Comparison of ENCODE assay signal across 8 cellular contexts in the genomic region with DNA sequence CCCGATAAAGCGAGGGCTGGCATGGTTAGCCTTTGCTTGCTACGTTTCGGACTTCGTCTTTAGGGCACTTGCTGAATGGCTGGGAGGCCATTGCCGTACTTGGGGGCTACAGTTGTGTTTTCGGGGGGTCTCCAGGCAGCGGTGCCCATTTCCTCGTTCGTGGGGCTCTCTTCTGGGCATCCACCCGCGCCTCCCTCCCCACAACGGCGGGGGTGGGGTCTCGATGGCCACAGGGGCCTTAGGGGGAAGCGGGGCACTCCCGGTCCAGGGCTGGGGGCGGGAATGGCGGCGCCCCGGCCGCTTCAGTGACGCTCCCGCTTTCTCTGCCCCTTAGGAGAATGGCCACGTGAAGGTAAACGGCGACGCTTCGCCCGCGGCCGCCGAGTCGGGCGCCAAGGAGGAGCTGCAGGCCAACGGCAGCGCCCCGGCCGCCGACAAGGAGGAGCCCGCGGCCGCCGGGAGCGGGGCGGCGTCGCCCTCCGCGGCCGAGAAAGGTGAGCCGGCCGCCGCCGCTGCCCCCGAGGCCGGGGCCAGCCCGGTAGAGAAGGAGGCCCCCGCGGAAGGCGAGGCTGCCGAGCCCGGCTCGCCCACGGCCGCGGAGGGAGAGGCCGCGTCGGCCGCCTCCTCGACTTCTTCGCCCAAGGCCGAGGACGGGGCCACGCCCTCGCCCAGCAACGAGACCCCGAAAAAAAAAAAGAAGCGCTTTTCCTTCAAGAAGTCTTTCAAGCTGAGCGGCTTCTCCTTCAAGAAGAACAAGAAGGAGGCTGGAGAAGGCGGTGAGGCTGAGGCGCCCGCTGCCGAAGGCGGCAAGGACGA. TPM values are rescaled to one million over a fixed set of nuclear protein-coding genes. Genes with fewer than 3 reads are reported as not detected.
DNase-seq lines count a peak whose midpoint lies in the region; ATAC-seq and TF ChIP-seq lines count a peak whose summit lies in the region.

No MANE protein-coding gene starts in this region.

- peaks cover 91% of the 10 kb centered on the region for H3K79me2 ChIP-seq in SK-N-SH (ENCODE audit: insufficient read depth)

- peaks cover 40% of the 10 kb centered on the region for H3K27me3 Mint-ChIP-seq in activated naive CD4-positive, alpha-beta T cell treated with anti-CD3 and anti-CD28 coated beads, Interleukin-2, amount 50 U/mL, for 24 hours
- peaks cover 17 to 37% (median 26%) of the 10 kb centered on the region in 5 donors for H3K27me3 Mint-ChIP-seq in naive thymus-derived CD4-positive, alpha-beta T cell

- H3K4me3 Mint-ChIP-seq in activated naive CD4-positive, alpha-beta T cell treated with anti-CD3 and anti-CD28 coated beads, Interleukin-2, amount 50 U/mL, for 24 hours, result peak overlapping the region; percentile 30
- H3K4me3 Mint-ChIP-seq in naive thymus-derived CD4-positive, alpha-beta T cell, result peak overlapping the region in 6 of 10 donors; percentile 53 to 73 (median 60)

- no peaks in the 10 kb centered on the region for H3K9me3 ChIP-seq in SK-N-SH
- no peaks in the 10 kb centered on the region for H3K9me3 ChIP-seq in naive thymus-derived CD4-positive, alpha-beta T cell (ENCODE audit: control insufficient read depth in 2 of 3, low read length in 3 of 3)

- H3K4me2 ChIP-seq in SK-N-SH, result peak overlapping the region; percentile 76

- CTCF ChIA-PET in SK-N-SH (lab: Yijun Ruan, JAX), result interaction anchor here (0.5 to 2.9 kb wide), 83 partner anchors 8 to 1356 kb away, joined by 3 to 35 read pairs (median 4); no protein-coding TSS in a partner anchor
- CTCF ChIA-PET in naive thymus-derived CD4-positive, alpha-beta T cell (lab: Charles Lee), result interaction anchor here (0.6 to 1.1 kb wide), 4 partner anchors 100 to 1679 kb away, joined by 3 to 4 read pairs (median 4); no protein-coding TSS in a partner anchor

- H3K4me1 Mint-ChIP-seq in activated naive CD4-positive, alpha-beta T cell treated with anti-CD3 and anti-CD28 coated beads, Interleukin-2, amount 50 U/mL, for 24 hours, result peaks cover 16% of the 10 kb centered on the region
- H3K4me1 Mint-ChIP-seq in naive thymus-derived CD4-positive, alpha-beta T cell, result peaks cover 5 to 14% (median 9%) of the 10 kb centered on the region in 7 donors

- no peak overlapping the region for H2AFZ ChIP-seq in SK-N-SH (ENCODE audit: low read depth)

- peaks cover 34% of the 10 kb centered on the region for H4K20me1 ChIP-seq in SK-N-SH (ENCODE audit: insufficient read depth)

- WGBS in SK-N-SH (ENCODE audit: low lambda C conversion rate), result under 1% methylated on average over 33 of the region's 87 CpGs

- TF ChIP-seq RAD21 in SK-N-SH (IDR thresholded peaks at IDR 0.05; ENCODE audit: low read length), result no peak

- H3K27ac ChIP-seq in SK-N-SH (ENCODE audit: low read depth in 2 of 2, low read length in 1 of 2), result peak overlapping the region; percentile 99
- no peak overlapping the region for H3K27ac ChIP-seq in naive thymus-derived CD4-positive, alpha-beta T cell (ENCODE audit: low read depth, low read length)

- no peak for ATAC-seq in naive thymus-derived CD4-positive, alpha-beta T cell
- ATAC-seq in GM19035 (IDR thresholded peaks at IDR 0.05; ENCODE audit: unreplicated experiment) (no peak), GM21529 (IDR thresholded peaks at IDR 0.05; ENCODE audit: unreplicated experiment) (no peak), GM21526 (IDR thresholded peaks at IDR 0.05; ENCODE audit: low FRiP score, unreplicated experiment) (no peak)

- peaks cover 33 to 46% of the 10 kb centered on the region in 2 experiments for H3K36me3 ChIP-seq in SK-N-SH (replicated peaks in 1 of 2; ENCODE audit: control insufficient read depth in 1 of 2, insufficient read depth in 2 of 2, low read length in 1 of 2)
- H3K36me3 ChIP-seq in naive thymus-derived CD4-positive, alpha-beta T cell (ENCODE audit: control insufficient read depth in 2 of 3, insufficient read depth in 3 of 3, low read length in 3 of 3), result no peaks in the 10 kb centered on the region

- no peaks in the 10 kb centered on the region for H3K9me3 Mint-ChIP-seq in activated naive CD4-positive, alpha-beta T cell treated with anti-CD3 and anti-CD28 coated beads, Interleukin-2, amount 50 U/mL, for 24 hours
- peaks cover 0 to 15% (median 4%) of the 10 kb centered on the region in 11 donors for H3K9me3 Mint-ChIP-seq in naive thymus-derived CD4-positive, alpha-beta T cell

- H3K27ac Mint-ChIP-seq in activated naive CD4-positive, alpha-beta T cell treated with anti-CD3 and anti-CD28 coated beads, Interleukin-2, amount 50 U/mL, for 24 hours, result no peak overlapping the region
- H3K27ac Mint-ChIP-seq in naive thymus-derived CD4-positive, alpha-beta T cell, result no peak overlapping the region

- H3K9ac ChIP-seq in SK-N-SH, result peak overlapping the region; percentile 100

- H3K4me3 ChIP-seq in SK-N-SH (ENCODE audit: low read depth in 2 of 2, low read length in 1 of 2), result peak overlapping the region; percentile 99 to 100
- H3K4me3 ChIP-seq in naive thymus-derived CD4-positive, alpha-beta T cell (ENCODE audit: low read length), result peak overlapping the region; percentile 55

- DNase-seq in activated naive CD4-positive, alpha-beta T cell (lab: John Stamatoyannopoulos, UW), result no peak
- DNase-seq in SK-N-SH (peak; percentile 70), fibroblast of peridontal ligament (ENCODE audit: extremely low read depth) (peak; percentile 59)
- DNase-seq in naive thymus-derived CD4-positive, alpha-beta T cell, result peak in 1 of 9 donors; percentile 0

- no peak for TF ChIP-seq CTCF in SK-N-SH (IDR thresholded peaks at IDR 0.05)

- no peaks in the 10 kb centered on the region for H3K27me3 ChIP-seq in SK-N-SH (ENCODE audit: insufficient read depth)
- peaks cover 20 to 44% of the 10 kb centered on the region in 2 donors for H3K27me3 ChIP-seq in naive thymus-derived CD4-positive, alpha-beta T cell (ENCODE audit: control insufficient read depth in 2 of 2, insufficient read depth in 2 of 2, low read length in 2 of 2)

- TF ChIP-seq EP300 in SK-N-SH (IDR thresholded peaks at IDR 0.05; ENCODE audit: borderline replicate concordance in 1 of 2, low read depth in 1 of 2, low read length in 1 of 2), result no peak

- intact Hi-C loops in naive thymus-derived CD4-positive, alpha-beta T cell (cut with micrococcal nuclease), result loop anchor here in 1 of 2 donors (1.0 to 5.0 kb wide), 5 partner anchors 111 to 1679 kb away; partner anchors contain the start of gene HDAC2

- POLR2A ChIA-PET in SK-N-SH (lab: Yijun Ruan, JAX), result interaction anchor here (0.7 to 2.0 kb wide), 4 partner anchors 12 to 1075 kb away, joined by 3 to 8 read pairs (median 4); no protein-coding TSS in a partner anchor
- POLR2A ChIA-PET in naive thymus-derived CD4-positive, alpha-beta T cell (lab: Charles Lee), result interaction anchor here (0.7 kb wide), 1 partner anchor 9 kb away, joined by 8 read pairs; no protein-coding TSS in a partner anchor

- H3F3A ChIP-seq in SK-N-SH (replicated peaks; ENCODE audit: insufficient read depth), result peaks cover 53% of the 10 kb centered on the region

- H3K4me1 ChIP-seq in SK-N-SH (ENCODE audit: control insufficient read depth in 1 of 2, insufficient read depth in 2 of 2, low read depth in 1 of 2, low read length in 1 of 2), result peaks cover 15 to 16% of the 10 kb centered on the region in 2 experiments
- peaks cover 18 to 40% of the 10 kb centered on the region in 2 donors for H3K4me1 ChIP-seq in naive thymus-derived CD4-positive, alpha-beta T cell (ENCODE audit: control insufficient read depth in 2 of 2, insufficient read depth in 2 of 2, low read length in 2 of 2)

- H3K9me2 ChIP-seq in SK-N-SH, result no peaks in the 10 kb centered on the region

- H3K36me3 Mint-ChIP-seq in activated naive CD4-positive, alpha-beta T cell treated with anti-CD3 and anti-CD28 coated beads, Interleukin-2, amount 50 U/mL, for 24 hours, result peaks cover 1% of the 10 kb centered on the region
- peaks cover 0 to 8% (median 2%) of the 10 kb centered on the region in 5 donors for H3K36me3 Mint-ChIP-seq in naive thymus-derived CD4-positive, alpha-beta T cell

TF ChIP-seq in SK-N-SH, 30 proteins besides CTCF, POLR2A, EP300 and RAD21:
- TF ChIP-seq, protein P1, sequence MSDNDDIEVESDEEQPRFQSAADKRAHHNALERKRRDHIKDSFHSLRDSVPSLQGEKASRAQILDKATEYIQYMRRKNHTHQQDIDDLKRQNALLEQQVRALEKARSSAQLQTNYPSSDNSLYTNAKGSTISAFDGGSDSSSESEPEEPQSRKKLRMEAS (IDR thresholded peaks at IDR 0.05; ENCODE audit: low read depth), result 0 out of 2 replicates have a peak, but pooled peaks have one; percentile 37
- TF ChIP-seq POLR2AphosphoS5 (IDR thresholded peaks at IDR 0.05; ENCODE audit: low read depth, low read length) (0 out of 2 replicates have a peak, but pooled peaks have one; percentile 3), TAF1 (IDR thresholded peaks at IDR 0.05; ENCODE audit: borderline replicate concordance, low read depth, low read length) (0 out of 2 replicates have a peak, but pooled peaks have one; percentile 36), GABPA (IDR thresholded peaks at IDR 0.05; ENCODE audit: low read depth) (no peak)

RNA-seq across cellular contexts. Expression of gene MARCKS, which starts 2.4 kb away (rescaled TPM):
- 54.4 and 61.4 TPM in 2 replicates for polyA plus RNA-seq in SK-N-SH (2012; rRNA removed)
- 60.1 and 82.6 TPM in 2 replicates for polyA plus RNA-seq in SK-N-SH (2012; cell fraction: cytosol; rRNA removed)
- polyA plus RNA-seq in SK-N-SH (2012; cell fraction: nucleus; rRNA removed), result 47.3 and 49.0 TPM in 2 replicates
- 10 to 100 TPM in 1 of 5 experiments, 1 to 10 TPM in 3, under 1 TPM in 1; 0.05 to 31.6 (median 4.7) TPM for total RNA-seq in naive thymus-derived CD4-positive, alpha-beta T cell
- not detected for polyA plus RNA-seq in naive thymus-derived CD4-positive, alpha-beta T cell

Comparison
In these comparisons a context has a peak if more than half of its experiments do, and no peak if none do; other contexts are left out.
1. DNase-seq: peak in SK-N-SH (single experiment) and fibroblast of peridontal ligament (single experiment); none in activated naive CD4-positive, alpha-beta T cell (0 of 4).
2. RNA of gene MARCKS, which starts 2.4 kb away (polyA plus RNA-seq): 47.3 to 82.6 TPM in SK-N-SH; not detected in naive thymus-derived CD4-positive, alpha-beta T cell; every median in the first group is over 10 times any median in the second.